In genomic region chr5:154421868-154422267, GRCh38 we compare ENCODE assay signal across 9 cellular contexts. TPM values are rescaled to one million over a fixed set of nuclear protein-coding genes. Genes with fewer than 3 reads are reported as not detected.
A peak's percentile ranks its signal among the peaks of the same experiment; 100 is the strongest.
DNase-seq lines count a peak whose midpoint lies in the region; ATAC-seq and TF ChIP-seq lines count a peak whose summit lies in the region.
"Had no signal": no experiment of that assay in that cellular context is flagged by ENCODE, and none has a peak within 500 bp of the region (broad histone marks: within the 10 kb centered on the region; RNA-seq: fewer than 3 reads in every experiment).

No MANE protein-coding gene starts in this region.

- no peaks in the 10 kb centered on the region for H3K27me3 Mint-ChIP-seq in Calu3 (ENCODE audit: unreplicated experiment)

- intact Hi-C loops in Calu3 (cut with micrococcal nuclease; ENCODE audit: unreplicated experiment): loop anchor here (5.0 kb wide), 1 partner anchor 190 kb away; no protein-coding TSS in a partner anchor

- DNase-seq in Calu3: peak; percentile 32
- peak; percentile 72 for DNase-seq in SK-N-DZ (ENCODE audit: low spot score)
- DNase-seq in iPS DF 4.7 (ENCODE audit: extremely low read depth, low spot score): peak; percentile 38
- DNase-seq in mucosa of gallbladder (ENCODE audit: low spot score): no peak
- no peak for DNase-seq in SKM-1 treated with dmso at 0.1 percent for 144 hours (lab: John Stamatoyannopoulos, UW; ENCODE audit: unreplicated experiment)
- no peak for DNase-seq in AML-193 (lab: John Stamatoyannopoulos, UW)

- no TSS peak for BruUV-seq in Calu3 (replicated peaks; lab: Mats Ljungman, UMichigan)

- CTCF ChIA-PET in Calu3 (lab: Charles Lee): interaction anchor here (0.5 kb wide), 1 partner anchor 75 kb away, joined by 3 read pairs; no protein-coding TSS in a partner anchor

- peaks cover 12% of the 10 kb centered on the region for H3K4me1 Mint-ChIP-seq in Calu3 (ENCODE audit: low read depth, unreplicated experiment)

- no peaks in the 10 kb centered on the region for H3K9me3 Mint-ChIP-seq in Calu3 (ENCODE audit: low read depth, unreplicated experiment)

- TF ChIP-seq CTCF in Calu3 (IDR thresholded peaks at IDR 0.05; ENCODE audit: unreplicated experiment): peak; percentile 43

- H3K4me3 Mint-ChIP-seq in Calu3 (ENCODE audit: low read depth, unreplicated experiment): no peak overlapping the region

- no peaks in the 10 kb centered on the region for H3K36me3 Mint-ChIP-seq in Calu3 (ENCODE audit: insufficient read depth, unreplicated experiment)

- no peak overlapping the region for H3K27ac Mint-ChIP-seq in Calu3 (ENCODE audit: unreplicated experiment)

- peak; percentile 48 for ATAC-seq in GM19395 (IDR thresholded peaks at IDR 0.05; ENCODE audit: unreplicated experiment)
- ATAC-seq in HG03196 (IDR thresholded peaks at IDR 0.05; ENCODE audit: unreplicated experiment): no peak

RNA-seq across cellular contexts. Expression of gene SAP30L, which starts 23.9 kb away (rescaled TPM):
- total RNA-seq in Calu3 (2022) (28.7 and 38.6 TPM in 2 replicates), mucosa of gallbladder (54.7 TPM)
- 17.7 and 24.8 TPM in 2 replicates for polyA plus RNA-seq in SK-N-DZ (2014; cell fraction: cytosol; rRNA removed)
- polyA plus RNA-seq in SK-N-DZ (2014; cell fraction: nucleus; rRNA removed): 25.7 and 50.3 TPM in 2 replicates

RNA-seq across cellular contexts. Expression of gene HAND1, which starts 56.2 kb away (rescaled TPM):
- total RNA-seq in Calu3 (2022) (not detected in 2 replicates), mucosa of gallbladder (2.7 TPM)
- polyA plus RNA-seq in SK-N-DZ (2014; cell fraction: cytosol; rRNA removed): 173 and 186 TPM in 2 replicates
- 153 and 181 TPM in 2 replicates for polyA plus RNA-seq in SK-N-DZ (2014; cell fraction: nucleus; rRNA removed)
- total RNA-seq: T-helper 1 cell treated with Interleukin-12 subunit alpha and Interleukin-12 subunit beta and Interleukin-4 antibody, amounts not matched to agents 30 ng/mL and 1 ng/mL, for 36 hours had no signal

Comparison
In these comparisons a context has a peak if more than half of its experiments do, and no peak if none do; other contexts are left out.
1. DNase-seq: peak in Calu3 (single experiment), SK-N-DZ (single experiment) and iPS DF 4.7 (single experiment); none in mucosa of gallbladder (single experiment), SKM-1 treated with dmso at 0.1 percent for 144 hours (single experiment) and AML-193 (0 of 2).